In genomic region chr1:205270271-205270670, GRCh38 we compare ENCODE assay signal across 20 cellular contexts.
"Had no signal": no experiment of that assay in that cellular context is flagged by ENCODE, and none has a peak within 500 bp of the region (broad histone marks: within the 10 kb centered on the region; RNA-seq: fewer than 3 reads in every experiment).

No MANE protein-coding gene starts in this region.

- H3K9ac ChIP-seq: parathyroid adenoma had no signal

- H3K27ac ChIP-seq: hepatocyte, lower lobe of right lung, neutrophil, parathyroid adenoma, tibial artery, uterus, WERI-Rb-1 had no signal

- H3K27me3 Mint-ChIP-seq: activated CD4-positive, alpha-beta memory T cell treated with anti-CD3 and anti-CD28 coated beads for 36 hours; activated CD8-positive, alpha-beta memory T cell treated with anti-CD3 and anti-CD28 coated beads, Interleukin-2, amount 10 ng/mL, durations not matched to agents 7 days and 5 days; activated naive CD8-positive, alpha-beta T cell treated with anti-CD3 and anti-CD28 coated beads for 36 hours had no signal

- H3K9me3 Mint-ChIP-seq: activated CD4-positive, alpha-beta memory T cell treated with anti-CD3 and anti-CD28 coated beads for 36 hours; activated naive CD8-positive, alpha-beta T cell treated with anti-CD3 and anti-CD28 coated beads for 36 hours; brain; natural killer cell; stimulated activated naive B cell treated with anti-CD40 and anti-IgM and Interleukin-4, amounts not matched to agents 10 μg/mL and 1 μg/mL and 100 μg/mL, for 72 hours had no signal

- H3K4me1 ChIP-seq: uterus had no signal

- H3K4me2 ChIP-seq: hepatocyte had no signal

- H2AFZ ChIP-seq: hepatocyte, parathyroid adenoma had no signal

- H3K36me3 Mint-ChIP-seq: activated CD4-positive, alpha-beta memory T cell treated with anti-CD3 and anti-CD28 coated beads for 36 hours; activated CD8-positive, alpha-beta memory T cell treated with anti-CD3 and anti-CD28 coated beads, Interleukin-2, amount 10 ng/mL, durations not matched to agents 7 days and 5 days; natural killer cell had no signal

- H3K4me3 ChIP-seq: hepatocyte, lower lobe of right lung, tibial artery, uterus had no signal

- H3K4me3 Mint-ChIP-seq: activated CD4-positive, alpha-beta memory T cell treated with anti-CD3 and anti-CD28 coated beads for 36 hours; activated CD8-positive, alpha-beta memory T cell treated with anti-CD3 and anti-CD28 coated beads, Interleukin-2, amount 10 ng/mL, durations not matched to agents 7 days and 5 days; activated naive CD8-positive, alpha-beta T cell treated with anti-CD3 and anti-CD28 coated beads for 36 hours; brain; natural killer cell; stimulated activated naive B cell treated with anti-CD40 and anti-IgM and Interleukin-4, amounts not matched to agents 10 μg/mL and 1 μg/mL and 100 μg/mL, for 72 hours had no signal

- H3K27ac Mint-ChIP-seq: activated CD4-positive, alpha-beta memory T cell treated with anti-CD3 and anti-CD28 coated beads for 36 hours; activated CD8-positive, alpha-beta memory T cell treated with anti-CD3 and anti-CD28 coated beads, Interleukin-2, amount 10 ng/mL, durations not matched to agents 7 days and 5 days; activated naive CD8-positive, alpha-beta T cell treated with anti-CD3 and anti-CD28 coated beads for 36 hours; natural killer cell; stimulated activated naive B cell treated with anti-CD40 and anti-IgM and Interleukin-4, amounts not matched to agents 10 μg/mL and 1 μg/mL and 100 μg/mL, for 72 hours had no signal

- H3K36me3 ChIP-seq: neutrophil, uterus had no signal

- H3K9me3 ChIP-seq: lower lobe of right lung, neutrophil, tibial artery, uterus had no signal

- DNase-seq: activated CD4-positive, alpha-beta memory T cell treated with anti-CD3 and anti-CD28 coated beads for 36 hours; activated CD8-positive, alpha-beta memory T cell treated with anti-CD3 and anti-CD28 coated beads, Interleukin-2, amount 10 ng/mL, durations not matched to agents 7 days and 5 days; activated naive CD4-positive, alpha-beta T cell; activated naive CD8-positive, alpha-beta T cell treated with anti-CD3 and anti-CD28 coated beads for 36 hours; amniotic stem cell; central memory CD4-positive, alpha-beta T cell; effector memory CD4-positive, alpha-beta T cell; left cardiac atrium; lower lobe of right lung; natural killer cell; stimulated activated CD4-positive, alpha-beta T cell treated with anti-CD3 and anti-CD28 coated beads, Interleukin-4, amount 100 ng/mL, for 24 hours; stimulated activated naive B cell treated with anti-CD40 and anti-IgM and Interleukin-4, amounts not matched to agents 10 μg/mL and 1 μg/mL and 100 μg/mL, for 72 hours; tibial artery; uterus; WERI-Rb-1 had no signal

- ATAC-seq: activated CD8-positive, alpha-beta memory T cell treated with anti-CD3 and anti-CD28 coated beads, Interleukin-2, amount 10 ng/mL, durations not matched to agents 7 days and 5 days; lower lobe of right lung; natural killer cell; sciatic nerve; stimulated activated naive B cell treated with anti-CD40 and anti-IgM and Interleukin-4, amounts not matched to agents 10 μg/mL and 1 μg/mL and 100 μg/mL, for 72 hours had no signal

- H3K27me3 ChIP-seq: hepatocyte, neutrophil, tibial artery, uterus had no signal

- H3K79me2 ChIP-seq: hepatocyte, parathyroid adenoma had no signal
